ENCODE assay signal across 24 cellular contexts in the genomic region with DNA sequence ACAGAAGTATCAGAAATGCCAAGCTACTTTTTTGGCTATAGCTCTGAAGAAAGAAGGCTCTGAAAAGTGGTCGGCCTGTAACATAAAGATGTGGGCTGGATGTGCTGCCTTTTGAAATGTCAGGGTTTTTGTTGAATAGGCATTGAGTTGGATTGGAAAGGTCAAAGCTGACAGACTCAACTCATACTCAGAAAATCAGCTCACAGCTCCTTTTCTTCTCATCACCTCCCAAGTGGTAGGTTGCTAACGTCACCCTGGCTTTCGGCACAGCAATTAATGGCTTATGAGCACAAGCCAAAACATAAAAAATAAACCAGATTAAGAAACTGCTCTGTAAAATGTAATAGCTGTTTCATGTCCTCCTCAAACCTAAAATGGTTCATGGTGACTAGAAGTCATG.
"Had no signal": no experiment of that assay in that cellular context is flagged by ENCODE, and none has a peak within 500 bp of the region (broad histone marks: within the 10 kb centered on the region; RNA-seq: fewer than 3 reads in every experiment).

No MANE protein-coding gene starts in this region.

- ATAC-seq: activated CD4-positive, CD25-positive, alpha-beta regulatory T cell treated with anti-CD3 and anti-CD28 coated beads, Interleukin-2, amount 50 U/mL, for 24 hours; activated CD8-positive, alpha-beta T cell treated with anti-CD3 and anti-CD28 coated beads for 36 hours; activated T-cell treated with anti-CD3 and anti-CD28 coated beads, Interleukin-2, amount 50 U/mL, for 4 hours; activated T-helper 17 cell treated with anti-CD3 and anti-CD28 coated beads, Interleukin-2, amount 50 U/mL, for 72 hours; esophagus mucosa; T-helper 17 cell had no signal

- DNase-seq: activated B cell treated with CpG ODN at 0.5 μM for 24 hours; activated CD4-positive, alpha-beta T cell treated with anti-CD3 and anti-CD28 coated beads for 48 hours; activated CD4-positive, alpha-beta T cell treated with anti-CD3 and anti-CD28 coated beads, Interleukin-2, amount 50 U/mL, for 1 hour; activated CD4-positive, alpha-beta T cell treated with anti-CD3 and anti-CD28 coated beads, Interleukin-2, amount 50 U/mL, for 48 hours; activated CD8-positive, alpha-beta memory T cell treated with anti-CD3 and anti-CD28 coated beads for 24 hours; activated CD8-positive, alpha-beta T cell treated with anti-CD3 and anti-CD28 coated beads for 36 hours; activated effector memory CD4-positive, alpha-beta T cell treated with Interleukin-2 at 50 U/mL for 16 hours; activated naive CD4-positive, alpha-beta T cell treated with anti-CD3 and anti-CD28 coated beads for 36 hours; activated naive CD8-positive, alpha-beta T cell treated with anti-CD3 and anti-CD28 coated beads, Interleukin-2, amount 10 ng/mL, durations not matched to agents 7 days and 5 days; activated T-cell treated with anti-CD3 and anti-CD28 coated beads, Interleukin-2, amount 50 U/mL, for 4 hours; brain microvascular endothelial cell; effector memory CD4-positive, alpha-beta T cell; endodermal cell; foreskin fibroblast; T-helper 1 cell; T-helper 17 cell; T1000 had no signal

- H3K4me3 ChIP-seq: ascending aorta, coronary artery, dorsolateral prefrontal cortex had no signal

- H3K27ac ChIP-seq: ascending aorta, brain microvascular endothelial cell, coronary artery, WERI-Rb-1 had no signal

- H3K9me3 ChIP-seq: ascending aorta had no signal

- H3K36me3 ChIP-seq: ascending aorta, brain microvascular endothelial cell, WERI-Rb-1 had no signal

- H3K27me3 ChIP-seq: ascending aorta, brain microvascular endothelial cell had no signal

- H3K4me1 ChIP-seq: ascending aorta had no signal
